Comparison of ENCODE assay signal across 9 cellular contexts in genomic region chr10:16779375-16779774, GRCh38. TPM values are rescaled to one million over a fixed set of nuclear protein-coding genes. Genes with fewer than 3 reads are reported as not detected.
A peak's percentile ranks its signal among the peaks of the same experiment; 100 is the strongest.
DNase-seq lines count a peak whose midpoint lies in the region; ATAC-seq and TF ChIP-seq lines count a peak whose summit lies in the region.
"Had no signal": no experiment of that assay in that cellular context is flagged by ENCODE, and none has a peak within 500 bp of the region (broad histone marks: within the 10 kb centered on the region; RNA-seq: fewer than 3 reads in every experiment).

No MANE protein-coding gene starts in this region.

- TF ChIP-seq CTCF in AG09319 (IDR thresholded peaks at IDR 0.05; ENCODE audit: low read depth, low read length): no peak

- DNase-seq in AG09319 (ENCODE audit: extremely low read depth, low read depth) (peak; percentile 1), OCI-M1 (lab: John Stamatoyannopoulos, UW) (peak; percentile 48), posterior vena cava (ENCODE audit: low spot score) (no peak), substantia nigra (lab: John Stamatoyannopoulos, UW) (no peak), amygdala (lab: John Stamatoyannopoulos, UW) (no peak), 8988T (no peak)
- peak; percentile 56 for DNase-seq in central memory CD4-positive, alpha-beta T cell

- H3K27ac ChIP-seq in substantia nigra (ENCODE audit: low read depth, low read length, poor library complexity, severe bottlenecking): no peak overlapping the region
- H3K27ac ChIP-seq: SJSA1 had no signal

- ATAC-seq in GM21381 (IDR thresholded peaks at IDR 0.05; ENCODE audit: unreplicated experiment): peak; percentile 59

- intact Hi-C loops in posterior vena cava (cut with DNase I): loop anchor here in 1 of 2 donors (10.0 kb wide), 1 partner anchor 875 kb away; no protein-coding TSS in a partner anchor

RNA-seq across cellular contexts. Expression of gene RSU1, which starts 37.8 kb away (rescaled TPM):
- 100 to 1,000 TPM; 108 to 115 TPM for total RNA-seq in posterior vena cava

Comparison
In these comparisons a context has a peak if more than half of its experiments do, and no peak if none do; other contexts are left out.
1. DNase-seq: peak in AG09319 (single experiment), OCI-M1 (single experiment) and central memory CD4-positive, alpha-beta T cell (single experiment); none in posterior vena cava (single experiment), substantia nigra (0 of 49), amygdala (0 of 56) and 8988T (single experiment).